Comparison of ENCODE assay signal across 15 cellular contexts in genomic region chr6:89482136-89482535, GRCh38.
"Had no signal": no experiment of that assay in that cellular context is flagged by ENCODE, and none has a peak within 500 bp of the region (broad histone marks: within the 10 kb centered on the region; RNA-seq: fewer than 3 reads in every experiment).

No MANE protein-coding gene starts in this region.

- H3K4me3 ChIP-seq: breast epithelium, esophagus muscularis mucosa, left lung, pancreas, stomach, uterus had no signal

- H3K36me3 ChIP-seq: breast epithelium, esophagus muscularis mucosa, left lung, pancreas, stomach, uterus had no signal

- H3K9me3 ChIP-seq: breast epithelium, esophagus muscularis mucosa, left lung, pancreas, stomach, uterus had no signal

- ATAC-seq: activated T-helper 17 cell treated with anti-CD3 and anti-CD28 coated beads, Interleukin-2, amount 50 U/mL, for 72 hours; T-helper 17 cell; WTC11 had no signal

- H3K27me3 ChIP-seq: breast epithelium, esophagus muscularis mucosa, left lung, pancreas, stomach, uterus had no signal

- H3K4me1 ChIP-seq: breast epithelium had no signal

- H3K27ac ChIP-seq: esophagus muscularis mucosa, left lung, pancreas, stomach had no signal

- DNase-seq: activated CD4-positive, alpha-beta T cell treated with anti-CD3 and anti-CD28 coated beads, Interleukin-2, amount 10 ng/mL, durations not matched to agents 7 days and 5 days; activated CD8-positive, alpha-beta memory T cell treated with anti-CD3 and anti-CD28 coated beads for 24 hours; amniotic stem cell; foreskin melanocyte; left lung; mesendoderm; pancreas; stimulated activated CD4-positive, alpha-beta T cell treated with anti-CD3 and anti-CD28 coated beads, Interleukin-4, amount 100 ng/mL, for 4 hours; stomach; T-helper 17 cell; uterus had no signal
